Comparison of ENCODE assay signal across 9 cellular contexts in the genomic region with DNA sequence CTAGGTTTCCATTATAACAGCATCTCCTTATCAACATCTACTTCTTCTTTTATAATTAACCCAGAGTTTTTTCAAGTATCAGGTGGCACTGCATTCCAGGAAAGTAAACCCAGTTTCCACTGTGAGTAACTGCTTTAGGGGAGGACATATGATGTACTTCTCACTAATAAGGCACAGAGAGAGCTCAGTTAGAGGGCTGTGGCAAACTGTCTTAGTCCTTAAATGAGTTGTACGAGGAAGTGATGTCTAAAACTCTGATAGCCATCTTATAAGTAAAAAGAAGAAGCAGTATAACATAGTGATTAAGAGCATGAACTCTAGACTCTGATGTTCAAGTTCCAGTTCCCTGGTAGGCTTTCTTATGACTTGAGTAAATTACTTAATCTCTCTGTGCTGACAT. TPM values are rescaled to one million over a fixed set of nuclear protein-coding genes. Genes with fewer than 3 reads are reported as not detected.
DNase-seq lines count a peak whose midpoint lies in the region; ATAC-seq lines count a peak whose summit lies in the region.
"Had no signal": no experiment of that assay in that cellular context is flagged by ENCODE, and none has a peak within 500 bp of the region (broad histone marks: within the 10 kb centered on the region; RNA-seq: fewer than 3 reads in every experiment).

No MANE protein-coding gene starts in this region.

- DNase-seq in KBM-7, result peak; percentile 24
- DNase-seq in iris pigment epithelial cell (ENCODE audit: low read depth), result peak; percentile 11
- DNase-seq in NCI-H1436 (lab: John Stamatoyannopoulos, UW), result no peak
- DNase-seq in NCI-H2029 (lab: John Stamatoyannopoulos, UW), result no peak
- no peak for DNase-seq in KG1 (lab: John Stamatoyannopoulos, UW)
- DNase-seq in mesenteric fat pad (ENCODE audit: low spot score), result no peak
- DNase-seq: erythroblast had no signal

- ATAC-seq in GM18861 (IDR thresholded peaks at IDR 0.05; ENCODE audit: unreplicated experiment) (peak; percentile 78), GM21717 (IDR thresholded peaks at IDR 0.05; ENCODE audit: unreplicated experiment) (peak; percentile 84)

- in situ Hi-C loops in KBM-7 (cut with MboI; ENCODE audit: low pct_unique_long_range_greater_than_20kb, low sequenced_read_pairs), result no loop called here

RNA-seq across cellular contexts. Expression of gene PTGS2, which starts 58.7 kb away (rescaled TPM):
- total RNA-seq in mesenteric fat pad, result 35.0 TPM

Comparison
In these comparisons a context has a peak if more than half of its experiments do, and no peak if none do; other contexts are left out.
1. DNase-seq: peak in KBM-7 (single experiment) and iris pigment epithelial cell (single experiment); none in NCI-H1436 (single experiment), NCI-H2029 (single experiment), KG1 (single experiment) and mesenteric fat pad (single experiment).